ENCODE assay signal across 15 cellular contexts in genomic region chr4:167602157-167602556, GRCh38.
DNase-seq lines count a peak whose midpoint lies in the region; ATAC-seq, FAIRE-seq and TF ChIP-seq lines count a peak whose summit lies in the region.
"Had no signal": no experiment of that assay in that cellular context is flagged by ENCODE, and none has a peak within 500 bp of the region (broad histone marks: within the 10 kb centered on the region; RNA-seq: fewer than 3 reads in every experiment).

No MANE protein-coding gene starts in this region.

- intact Hi-C loops in activated CD4-positive, alpha-beta T cell treated with anti-CD3 and anti-CD28 coated beads for 36 hours (cut with DNase I, micrococcal nuclease): no loop called here
- intact Hi-C loops in testis (cut with DNase I; ENCODE audit: low total_unique reads): no loop called here
- intact Hi-C loops in left ventricle myocardium superior (cut with micrococcal nuclease): no loop called here

- no peak overlapping the region for H3K4me3 ChIP-seq in GM23338
- H3K4me3 ChIP-seq in epithelial cell of esophagus (ENCODE audit: low read length): no peak overlapping the region
- H3K4me3 ChIP-seq in keratinocyte (ENCODE audit: control insufficient read depth in 2 of 3, extremely low read depth in 1 of 3, insufficient read depth in 2 of 3, low read depth in 1 of 3, low read length in 3 of 3): no peak overlapping the region
- H3K4me3 ChIP-seq in testis: no peak overlapping the region

- H3K27ac Mint-ChIP-seq in GM23338: no peak overlapping the region; the same call in 1 of the 2 replicates
- H3K27ac Mint-ChIP-seq in activated CD4-positive, alpha-beta T cell treated with anti-CD3 and anti-CD28 coated beads for 36 hours: no peak overlapping the region
- H3K27ac Mint-ChIP-seq: B cell; CD4-positive, alpha-beta T cell had no signal

- dilution Hi-C loops in keratinocyte (cut with MboI; ENCODE audit: extremely low pct_ligation_motif_present, low sequenced_read_pairs): no loop called here

- no peaks in the 10 kb centered on the region for H3K9me3 Mint-ChIP-seq in GM23338
- H3K9me3 Mint-ChIP-seq in activated CD4-positive, alpha-beta T cell treated with anti-CD3 and anti-CD28 coated beads for 36 hours (ENCODE audit: low read depth): no peaks in the 10 kb centered on the region

- H3K36me3 Mint-ChIP-seq in GM23338 (ENCODE audit: low read depth): no peaks in the 10 kb centered on the region
- H3K36me3 Mint-ChIP-seq in activated CD4-positive, alpha-beta T cell treated with anti-CD3 and anti-CD28 coated beads for 36 hours (ENCODE audit: low read depth): no peaks in the 10 kb centered on the region

- no peak overlapping the region for H3K4me3 Mint-ChIP-seq in GM23338
- H3K4me3 Mint-ChIP-seq in activated CD4-positive, alpha-beta T cell treated with anti-CD3 and anti-CD28 coated beads for 36 hours: no peak overlapping the region
- H3K4me3 Mint-ChIP-seq: B cell; CD4-positive, alpha-beta T cell had no signal

- H3K9me3 ChIP-seq in keratinocyte (ENCODE audit: control insufficient read depth, low read depth, low read length) (no peaks in the 10 kb centered on the region), testis (no peaks in the 10 kb centered on the region)

- H3K9me1 ChIP-seq in keratinocyte (ENCODE audit: control insufficient read depth, extremely low read depth, insufficient read depth, low read length): no peaks in the 10 kb centered on the region

- H3K79me2 ChIP-seq in GM23338 (replicated peaks; ENCODE audit: insufficient read depth) (no peaks in the 10 kb centered on the region), keratinocyte (ENCODE audit: control insufficient read depth, insufficient read depth, low read length) (no peaks in the 10 kb centered on the region)

- ATAC-seq in GM23338: no peak
- ATAC-seq in activated CD4-positive, alpha-beta T cell treated with anti-CD3 and anti-CD28 coated beads for 36 hours: no peak
- no peak for ATAC-seq in left ventricle myocardium superior

- no peaks in the 10 kb centered on the region for H4K20me1 ChIP-seq in GM23338 (replicated peaks; ENCODE audit: insufficient read depth)
- no peaks in the 10 kb centered on the region for H4K20me1 ChIP-seq in keratinocyte (ENCODE audit: control insufficient read depth, extremely low read depth, insufficient read depth, low read length)

- no peak for DNase-seq in GM23338 (ENCODE audit: low spot score)
- peak; percentile 19 for DNase-seq in RWPE1 (ENCODE audit: low spot score)
- peak; percentile 82 for DNase-seq in epithelial cell of esophagus (ENCODE audit: low read depth)
- no peak for DNase-seq in keratinocyte (ENCODE audit: low read depth, low spot score)
- DNase-seq in activated CD4-positive, alpha-beta T cell treated with anti-CD3 and anti-CD28 coated beads for 36 hours: no peak
- DNase-seq in testis: no peak
- DNase-seq in left ventricle myocardium superior: no peak
- DNase-seq: C1 segment of cervical spinal cord; Calu3; CD4-positive, alpha-beta T cell; DMS 273 treated with DMSO at 0.1 percent for 48 hours; KG1 had no signal

- H3K4me1 Mint-ChIP-seq in GM23338: no peaks in the 10 kb centered on the region
- H3K4me1 Mint-ChIP-seq in activated CD4-positive, alpha-beta T cell treated with anti-CD3 and anti-CD28 coated beads for 36 hours: no peaks in the 10 kb centered on the region
- H3K4me1 Mint-ChIP-seq: B cell had no signal

- no peaks in the 10 kb centered on the region for H3K27me3 Mint-ChIP-seq in GM23338 (ENCODE audit: insufficient read depth, low read depth, poor library complexity)
- no peaks in the 10 kb centered on the region for H3K27me3 Mint-ChIP-seq in activated CD4-positive, alpha-beta T cell treated with anti-CD3 and anti-CD28 coated beads for 36 hours
- H3K27me3 Mint-ChIP-seq: B cell; CD4-positive, alpha-beta T cell had no signal

- H3K4me2 ChIP-seq in GM23338 (no peak overlapping the region), keratinocyte (ENCODE audit: control insufficient read depth, extremely low read depth, insufficient read depth, low read depth, low read length) (no peak overlapping the region)

- no peaks in the 10 kb centered on the region for H3K36me3 ChIP-seq in GM23338 (ENCODE audit: insufficient read depth)
- H3K36me3 ChIP-seq in keratinocyte (ENCODE audit: control insufficient read depth in 2 of 2, extremely low read depth in 1 of 2, insufficient read depth in 2 of 2, low read length in 2 of 2): no peaks in the 10 kb centered on the region
- H3K36me3 ChIP-seq in testis (ENCODE audit: low read depth, missing control alignments): no peaks in the 10 kb centered on the region

- H3K27me3 ChIP-seq in GM23338 (ENCODE audit: insufficient read depth): no peaks in the 10 kb centered on the region
- no peaks in the 10 kb centered on the region for H3K27me3 ChIP-seq in keratinocyte (ENCODE audit: control insufficient read depth, extremely low read depth, insufficient read depth, low read length)
- H3K27me3 ChIP-seq in testis: no peaks in the 10 kb centered on the region

- peak overlapping the region; percentile 2; the same call in 1 of the 2 replicates for H2AFZ ChIP-seq in GM23338
- H2AFZ ChIP-seq in keratinocyte (ENCODE audit: control insufficient read depth, low read length): no peak overlapping the region

- no peak overlapping the region for H3K9ac ChIP-seq in keratinocyte (ENCODE audit: control insufficient read depth, extremely low read depth, insufficient read depth, low read length)

- H3K27ac ChIP-seq in GM23338 (ENCODE audit: low read depth) (no peak overlapping the region), RWPE1 (no peak overlapping the region), keratinocyte (ENCODE audit: control insufficient read depth, insufficient read depth, low read length) (no peak overlapping the region), testis (no peak overlapping the region)
- H3K27ac ChIP-seq: HL-60 had no signal

- no peaks in the 10 kb centered on the region for H3K4me1 ChIP-seq in GM23338 (ENCODE audit: insufficient read depth)
- peaks cover 3% of the 10 kb centered on the region for H3K4me1 ChIP-seq in keratinocyte (ENCODE audit: control insufficient read depth, extremely low read depth, insufficient read depth, low read length)
- H3K4me1 ChIP-seq in testis: no peaks in the 10 kb centered on the region

- no peaks in the 10 kb centered on the region for H3F3A ChIP-seq in GM23338 (replicated peaks; ENCODE audit: low read depth)

- H3K9me2 ChIP-seq in GM23338 (ENCODE audit: insufficient read depth): no peaks in the 10 kb centered on the region

- POLR2A ChIA-PET in RWPE1 (lab: Yijun Ruan, JAX; ENCODE audit: low non-redundant PET): no interaction called here
- POLR2A ChIA-PET in activated CD4-positive, alpha-beta T cell treated with anti-CD3 and anti-CD28 coated beads for 36 hours (lab: Charles Lee): no interaction called here

- TF ChIP-seq POLR2A in testis (IDR thresholded peaks at IDR 0.05): no peak

- peak; percentile 49 for FAIRE-seq in keratinocyte (lab: Jason Lieb, UNC)
- FAIRE-seq: H54 had no signal

- CTCF ChIA-PET in RWPE1 (lab: Yijun Ruan, JAX): interaction anchor here (1.1 kb wide), 1 partner anchor 21 kb away, joined by 5 read pairs; no protein-coding TSS in a partner anchor
- CTCF ChIA-PET in activated CD4-positive, alpha-beta T cell treated with anti-CD3 and anti-CD28 coated beads for 36 hours (lab: Charles Lee): no interaction called here

- TF ChIP-seq CTCF in GM23338 (conservative IDR thresholded peaks at IDR 0.05; ENCODE audit: low read depth in 2 of 2) (no peak), RWPE1 (conservative IDR thresholded peaks at IDR 0.05; ENCODE audit: low read depth) (no peak), epithelial cell of esophagus (IDR thresholded peaks at IDR 0.05; ENCODE audit: insufficient read depth, low read depth, low read length, missing control alignments) (no peak), keratinocyte (optimal IDR thresholded peaks at IDR 0.05 in 1 of 3, IDR thresholded peaks at IDR 0.05 in 1 of 3, conservative IDR thresholded peaks at IDR 0.05 in 1 of 3; ENCODE audit: extremely low read depth in 1 of 3, insufficient read depth in 2 of 3, low read length in 3 of 3) (no peak), testis (IDR thresholded peaks at IDR 0.05) (no peak)

- 86 to 90% methylated on average over 2 of the region's 2 CpGs for WGBS in testis, 2 donors

TF ChIP-seq in GM23338, 12 proteins besides CTCF, POLR2A, EP300 and RAD21:
- TF ChIP-seq EZH2phosphoT487 (IDR thresholded peaks at IDR 0.05; ENCODE audit: unreplicated experiment) (no peak), JUNB (IDR thresholded peaks at IDR 0.05; ENCODE audit: unreplicated experiment) (no peak)

Comparison
In these comparisons a context has a peak if more than half of its experiments do, and no peak if none do; other contexts are left out.
1. DNase-seq: peak in RWPE1 (single experiment) and epithelial cell of esophagus (single experiment); none in GM23338 (single experiment), keratinocyte (single experiment), activated CD4-positive, alpha-beta T cell treated with anti-CD3 and anti-CD28 coated beads for 36 hours (single experiment), testis (single experiment) and left ventricle myocardium superior (single experiment).